Comparison of ENCODE assay signal across 22 cellular contexts in genomic region chr2:168543037-168543436, GRCh38.
"Had no signal": no experiment of that assay in that cellular context is flagged by ENCODE, and none has a peak within 500 bp of the region (broad histone marks: within the 10 kb centered on the region; RNA-seq: fewer than 3 reads in every experiment).

No MANE protein-coding gene starts in this region.

- H3K4me1 ChIP-seq: adrenal gland, ascending aorta, sigmoid colon had no signal

- H3K27me3 Mint-ChIP-seq: activated CD4-positive, alpha-beta memory T cell treated with anti-CD3 and anti-CD28 coated beads, Interleukin-2, amount 10 ng/mL, durations not matched to agents 7 days and 5 days; activated CD4-positive, alpha-beta T cell treated with anti-CD3 and anti-CD28 coated beads, Interleukin-2, amount 10 ng/mL, durations not matched to agents 24 days and 14 days; central memory CD8-positive, alpha-beta T cell; naive B cell had no signal

- H3K4me3 ChIP-seq: adrenal gland, ascending aorta, esophagus muscularis mucosa, neural progenitor cell, sigmoid colon had no signal

- H3K27ac ChIP-seq: adrenal gland, ascending aorta, brain microvascular endothelial cell, esophagus muscularis mucosa, neural progenitor cell, sigmoid colon, VCaP had no signal

- ATAC-seq: activated CD4-positive, CD25-positive, alpha-beta regulatory T cell treated with anti-CD3 and anti-CD28 coated beads, Interleukin-2, amount 50 U/mL, for 24 hours; activated T-cell treated with anti-CD3 and anti-CD28 coated beads, Interleukin-2, amount 50 U/mL, for 72 hours; stimulated activated naive CD8-positive, alpha-beta T cell treated with anti-CD3 and anti-CD28 coated beads, Interleukin-15, Interleukin-2, amounts not matched to agents 100 U/mL and 50 U/mL, for 24 hours had no signal

- H3K27me3 ChIP-seq: adrenal gland, ascending aorta, brain microvascular endothelial cell, esophagus muscularis mucosa, neural progenitor cell, sigmoid colon had no signal

- H3K4me3 Mint-ChIP-seq: activated CD4-positive, alpha-beta memory T cell treated with anti-CD3 and anti-CD28 coated beads, Interleukin-2, amount 10 ng/mL, durations not matched to agents 7 days and 5 days; activated CD4-positive, alpha-beta T cell treated with anti-CD3 and anti-CD28 coated beads, Interleukin-2, amount 10 ng/mL, durations not matched to agents 24 days and 14 days; activated T-cell treated with anti-CD3 and anti-CD28 coated beads, Interleukin-2, amount 50 U/mL, for 72 hours; central memory CD8-positive, alpha-beta T cell; naive B cell; neural progenitor cell; T-helper 2 cell treated with Interferon-gamma antibody and Interleukin-4, amounts not matched to agents 5 μg/mL and 100 μg/mL, for 36 hours had no signal

- H3K9ac ChIP-seq: neural progenitor cell had no signal

- DNase-seq: activated CD4-positive, alpha-beta memory T cell treated with anti-CD3 and anti-CD28 coated beads, Interleukin-2, amount 10 ng/mL, durations not matched to agents 7 days and 5 days; activated CD4-positive, alpha-beta T cell treated with anti-CD3 and anti-CD28 coated beads, Interleukin-2, amount 10 ng/mL, durations not matched to agents 24 days and 14 days; activated effector memory CD4-positive, alpha-beta T cell treated with anti-CD3 and anti-CD28 coated beads, Interleukin-2, amount 50 U/mL, for 16 hours; activated naive CD4-positive, alpha-beta T cell treated with anti-CD3 and anti-CD28 coated beads, Interleukin-2, amount 50 U/mL, for 16 hours; activated T-cell treated with anti-CD3 and anti-CD28 coated beads, Interleukin-2, amount 50 U/mL, for 72 hours; adrenal gland; brain microvascular endothelial cell; head of caudate nucleus; hypothalamus; mesenchymal stem cell; naive B cell; sigmoid colon; stimulated activated CD4-positive, alpha-beta T cell treated with anti-CD3 and anti-CD28 coated beads, Interleukin-2, amount 100 ng/mL, for 48 hours; stimulated activated naive CD8-positive, alpha-beta T cell treated with anti-CD3 and anti-CD28 coated beads, Interleukin-15, Interleukin-2, amounts not matched to agents 100 U/mL and 50 U/mL, for 24 hours; SW 1271 had no signal

- H3K36me3 ChIP-seq: adrenal gland, ascending aorta, brain microvascular endothelial cell, sigmoid colon had no signal

- H3K27ac Mint-ChIP-seq: activated CD4-positive, alpha-beta memory T cell treated with anti-CD3 and anti-CD28 coated beads, Interleukin-2, amount 10 ng/mL, durations not matched to agents 7 days and 5 days; activated CD4-positive, alpha-beta T cell treated with anti-CD3 and anti-CD28 coated beads, Interleukin-2, amount 10 ng/mL, durations not matched to agents 24 days and 14 days; activated T-cell treated with anti-CD3 and anti-CD28 coated beads, Interleukin-2, amount 50 U/mL, for 72 hours; naive B cell; neural progenitor cell; T-helper 2 cell treated with Interferon-gamma antibody and Interleukin-4, amounts not matched to agents 5 μg/mL and 100 μg/mL, for 36 hours had no signal
